9 cellular contexts compared by ENCODE assay signal in the genomic region with DNA sequence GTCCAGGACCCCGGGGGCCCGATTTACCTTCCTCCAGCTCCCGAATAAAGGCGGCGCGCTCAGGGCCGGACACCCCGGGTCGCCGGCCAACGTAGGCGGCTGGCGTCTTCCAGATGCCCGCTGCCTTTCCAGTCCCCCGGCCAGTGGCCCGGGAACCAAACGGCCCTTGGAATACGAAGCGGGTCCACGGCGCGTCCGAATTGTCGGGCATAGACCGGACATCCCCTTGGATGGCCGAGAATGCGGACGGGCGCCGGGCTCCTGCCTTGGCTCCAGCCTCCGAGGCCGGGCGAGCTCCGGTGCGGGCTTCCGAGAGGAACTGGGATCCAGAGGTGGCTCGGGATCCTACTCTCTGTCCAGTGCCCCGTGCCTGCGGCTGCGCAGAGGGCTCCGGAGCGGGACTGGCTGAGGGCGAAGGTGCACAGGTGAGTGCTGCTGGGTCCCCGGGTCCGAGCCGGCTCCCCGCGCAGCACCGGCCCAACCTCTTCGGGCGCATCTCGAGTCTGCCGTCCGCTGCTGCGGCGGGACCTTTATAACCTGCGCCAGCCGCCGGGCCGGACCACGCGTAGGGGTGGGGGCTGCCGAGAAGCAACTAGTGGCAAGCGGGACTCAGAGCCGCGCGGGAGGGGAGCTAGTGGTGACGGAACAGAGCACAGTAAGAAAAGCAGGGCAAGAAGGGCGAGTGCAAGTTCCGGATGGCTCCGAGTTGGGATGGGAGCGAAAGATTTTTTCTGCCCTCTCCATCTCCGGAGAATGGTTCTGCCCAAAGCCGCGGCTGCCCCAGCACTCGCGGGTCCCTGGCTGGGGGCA. TPM values are rescaled to one million over a fixed set of nuclear protein-coding genes. Genes with fewer than 3 reads are reported as not detected.
DNase-seq lines count a peak whose midpoint lies in the region; ATAC-seq and TF ChIP-seq lines count a peak whose summit lies in the region.
"Had no signal": no experiment of that assay in that cellular context is flagged by ENCODE, and none has a peak within 500 bp of the region (broad histone marks: within the 10 kb centered on the region; RNA-seq: fewer than 3 reads in every experiment).

TSS of gene HAP1 (minus strand) at position 505 of the 810 bp plus-strand sequence. CDS start at position 496, 9 bp downstream.

- no peaks in the 10 kb centered on the region for H3K9me2 ChIP-seq in hepatocyte (replicated peaks; ENCODE audit: insufficient read depth)

- intact Hi-C loops in gastrocnemius medialis (cut with DNase I; ENCODE audit: low total_unique reads): no loop called here

- H3K4me2 ChIP-seq in KMS-11: peak within 1 kb of the TSS; percentile 27; the same call in 1 of the 2 replicates
- H3K4me2 ChIP-seq in hepatocyte: peak within 1 kb of the TSS; percentile 99

- H3K36me3 ChIP-seq in KMS-11 (ENCODE audit: insufficient read depth) (no peaks in the 10 kb centered on the region), hepatocyte (replicated peaks; ENCODE audit: insufficient read depth, low read depth) (no peaks in the 10 kb centered on the region), gastrocnemius medialis (no peaks in the 10 kb centered on the region)

- TF ChIP-seq CTCF in C4-2B (conservative IDR thresholded peaks at IDR 0.05) (no peak), KMS-11 (conservative IDR thresholded peaks at IDR 0.05; ENCODE audit: low read depth, low read length) (no peak), hepatocyte (IDR thresholded peaks at IDR 0.05; ENCODE audit: poor library complexity) (no peak), gastrocnemius medialis (IDR thresholded peaks at IDR 0.05 in 4 of 5, conservative IDR thresholded peaks at IDR 0.05 in 1 of 5) (no peak)

- TF ChIP-seq POLR2A in gastrocnemius medialis (IDR thresholded peaks at IDR 0.05): peak; percentile 10 to 25

- peak in 34 of 56 donors; percentile 5 to 62 (median 34) for DNase-seq in amygdala (lab: John Stamatoyannopoulos, UW)
- peak; percentile 43 for DNase-seq in hepatocyte (ENCODE audit: low spot score)
- DNase-seq in gastrocnemius medialis: no peak
- DNase-seq in NCI-H1092 (lab: John Stamatoyannopoulos, UW): no peak

- H4K20me1 ChIP-seq in KMS-11 (ENCODE audit: insufficient read depth): no peaks in the 10 kb centered on the region
- no peaks in the 10 kb centered on the region for H4K20me1 ChIP-seq in hepatocyte (ENCODE audit: insufficient read depth, poor library complexity, severe bottlenecking)

- no peak within 1 kb of the TSS for H3K4me3 ChIP-seq in KMS-11 (IDR thresholded peaks at IDR 0.05; ENCODE audit: insufficient read depth, low read depth, low read length)
- H3K4me3 ChIP-seq in hepatocyte: peak within 1 kb of the TSS; percentile 64
- peak within 1 kb of the TSS; percentile 35 to 52 (median 41) for H3K4me3 ChIP-seq in gastrocnemius medialis

- H3K9ac ChIP-seq in KMS-11: no peak within 1 kb of the TSS

- peak within 1 kb of the TSS; percentile 34 for H3K27ac ChIP-seq in C4-2B
- H3K27ac ChIP-seq in KMS-11: no peak within 1 kb of the TSS
- H3K27ac ChIP-seq in hepatocyte: no peak within 1 kb of the TSS
- H3K27ac ChIP-seq in gastrocnemius medialis: no peak within 1 kb of the TSS
- H3K27ac ChIP-seq: HL-60 had no signal

- ATAC-seq in gastrocnemius medialis (no peak), GM21526 (IDR thresholded peaks at IDR 0.05; ENCODE audit: low FRiP score, unreplicated experiment) (no peak), GM21447 (IDR thresholded peaks at IDR 0.05; ENCODE audit: unreplicated experiment) (no peak)

- H3K9me3 ChIP-seq in hepatocyte (ENCODE audit: low read depth) (no peaks in the 10 kb centered on the region), gastrocnemius medialis (no peaks in the 10 kb centered on the region)

- peaks cover 25% of the 10 kb centered on the region for H3K4me1 ChIP-seq in KMS-11 (ENCODE audit: low read depth, poor library complexity, severe bottlenecking)
- H3K4me1 ChIP-seq in hepatocyte (ENCODE audit: insufficient read depth): peaks cover 19% of the 10 kb centered on the region
- H3K4me1 ChIP-seq in gastrocnemius medialis: peaks cover 16 to 21% of the 10 kb centered on the region in 2 donors

- H2AFZ ChIP-seq in KMS-11 (ENCODE audit: low read depth) (peak within 1 kb of the TSS; percentile 28; the same call in 1 of the 2 replicates), hepatocyte (peak within 1 kb of the TSS; percentile 66)

- H3K79me2 ChIP-seq in KMS-11 (ENCODE audit: insufficient read depth, low read depth) (no peaks in the 10 kb centered on the region), hepatocyte (no peaks in the 10 kb centered on the region)

- in situ Hi-C loops in gastrocnemius medialis (cut with MboI; ENCODE audit: low sequenced_read_pairs in 4 of 4): no loop called here

- WGBS in hepatocyte (ENCODE audit: low lambda C conversion rate, missing lambda C conversion rate): 1% methylated on average over 76 of the region's 77 CpGs

- H3K27me3 ChIP-seq in KMS-11 (ENCODE audit: insufficient read depth, low read depth) (peaks cover 64% of the 10 kb centered on the region), hepatocyte (peaks cover 72% of the 10 kb centered on the region), gastrocnemius medialis (peaks cover 54 to 60% (median 57%) of the 10 kb centered on the region in 3 donors)

RNA-seq across cellular contexts. Expression of gene HAP1, which starts in this region (rescaled TPM):
- total RNA-seq in hepatocyte (0.03 and 0.08 TPM in 2 replicates), gastrocnemius medialis (under 1 TPM in 1 of 4 donors, not detected in 3; 0.22 TPM)
- polyA plus RNA-seq in hepatocyte: 0.18 and 0.44 TPM in 2 replicates

Comparison
In these comparisons a context has a peak if more than half of its experiments do, and no peak if none do; other contexts are left out.
1. Peak in DNase-seq, H3K4me3 ChIP-seq and H3K4me2 ChIP-seq in hepatocyte; RNA of the gene not detected or under 1 TPM.
2. DNase-seq: peak in amygdala (34 of 56); none in gastrocnemius medialis (0 of 2) and NCI-H1092 (single experiment).